ENCODE assay signal across 1 cellular context in the genomic region with DNA sequence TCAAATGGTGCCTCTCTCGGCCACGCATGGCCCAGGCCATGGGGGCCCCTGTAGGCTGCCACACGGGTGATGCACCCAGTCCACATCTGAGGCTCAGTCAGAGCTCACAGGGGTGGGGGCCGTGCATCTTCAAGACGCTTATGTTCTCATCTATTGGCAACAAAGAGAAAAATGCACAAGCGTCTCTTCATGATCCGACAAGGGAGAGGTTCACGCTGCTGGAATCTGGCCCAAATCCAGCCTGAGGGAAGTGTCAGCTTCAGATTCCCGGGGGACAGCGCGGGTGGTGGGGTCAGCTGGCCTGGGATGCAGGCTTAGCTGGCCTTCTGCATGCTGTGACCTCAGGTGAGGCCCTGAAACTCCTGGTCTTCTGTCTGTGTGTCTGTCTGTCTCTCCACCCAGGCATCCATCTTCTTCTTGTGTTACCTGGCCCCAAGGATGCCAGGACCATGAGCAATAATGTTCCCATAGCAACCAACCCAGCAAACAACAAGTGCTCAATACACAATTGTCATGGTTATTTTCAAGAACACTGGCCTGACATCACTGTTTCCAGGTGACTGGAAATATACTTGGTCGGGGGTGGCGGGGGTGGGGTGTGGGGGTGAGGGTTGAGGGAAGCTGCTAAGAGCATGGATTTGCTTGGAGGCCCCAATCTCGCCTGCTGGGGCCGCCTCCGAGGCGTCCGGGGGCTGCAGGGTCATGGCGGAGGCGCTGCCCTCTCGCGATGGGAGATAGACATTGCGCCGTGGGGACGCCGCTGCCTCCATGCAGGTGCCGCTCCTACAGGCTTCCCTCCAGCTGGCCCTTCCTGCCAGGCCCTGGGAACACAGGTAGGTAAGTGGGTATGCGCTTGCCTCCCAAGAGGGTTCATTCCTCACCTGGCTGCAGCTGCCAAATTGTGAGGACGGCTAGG.
A peak's percentile ranks its signal among the peaks of the same experiment; 100 is the strongest.
TF ChIP-seq lines count a peak whose summit lies in the region.

No MANE protein-coding gene starts in this region.

TF ChIP-seq in GM23338, 12 proteins besides CTCF, POLR2A, EP300 and RAD21 (continued from another document):
- TF ChIP-seq, protein P1, sequence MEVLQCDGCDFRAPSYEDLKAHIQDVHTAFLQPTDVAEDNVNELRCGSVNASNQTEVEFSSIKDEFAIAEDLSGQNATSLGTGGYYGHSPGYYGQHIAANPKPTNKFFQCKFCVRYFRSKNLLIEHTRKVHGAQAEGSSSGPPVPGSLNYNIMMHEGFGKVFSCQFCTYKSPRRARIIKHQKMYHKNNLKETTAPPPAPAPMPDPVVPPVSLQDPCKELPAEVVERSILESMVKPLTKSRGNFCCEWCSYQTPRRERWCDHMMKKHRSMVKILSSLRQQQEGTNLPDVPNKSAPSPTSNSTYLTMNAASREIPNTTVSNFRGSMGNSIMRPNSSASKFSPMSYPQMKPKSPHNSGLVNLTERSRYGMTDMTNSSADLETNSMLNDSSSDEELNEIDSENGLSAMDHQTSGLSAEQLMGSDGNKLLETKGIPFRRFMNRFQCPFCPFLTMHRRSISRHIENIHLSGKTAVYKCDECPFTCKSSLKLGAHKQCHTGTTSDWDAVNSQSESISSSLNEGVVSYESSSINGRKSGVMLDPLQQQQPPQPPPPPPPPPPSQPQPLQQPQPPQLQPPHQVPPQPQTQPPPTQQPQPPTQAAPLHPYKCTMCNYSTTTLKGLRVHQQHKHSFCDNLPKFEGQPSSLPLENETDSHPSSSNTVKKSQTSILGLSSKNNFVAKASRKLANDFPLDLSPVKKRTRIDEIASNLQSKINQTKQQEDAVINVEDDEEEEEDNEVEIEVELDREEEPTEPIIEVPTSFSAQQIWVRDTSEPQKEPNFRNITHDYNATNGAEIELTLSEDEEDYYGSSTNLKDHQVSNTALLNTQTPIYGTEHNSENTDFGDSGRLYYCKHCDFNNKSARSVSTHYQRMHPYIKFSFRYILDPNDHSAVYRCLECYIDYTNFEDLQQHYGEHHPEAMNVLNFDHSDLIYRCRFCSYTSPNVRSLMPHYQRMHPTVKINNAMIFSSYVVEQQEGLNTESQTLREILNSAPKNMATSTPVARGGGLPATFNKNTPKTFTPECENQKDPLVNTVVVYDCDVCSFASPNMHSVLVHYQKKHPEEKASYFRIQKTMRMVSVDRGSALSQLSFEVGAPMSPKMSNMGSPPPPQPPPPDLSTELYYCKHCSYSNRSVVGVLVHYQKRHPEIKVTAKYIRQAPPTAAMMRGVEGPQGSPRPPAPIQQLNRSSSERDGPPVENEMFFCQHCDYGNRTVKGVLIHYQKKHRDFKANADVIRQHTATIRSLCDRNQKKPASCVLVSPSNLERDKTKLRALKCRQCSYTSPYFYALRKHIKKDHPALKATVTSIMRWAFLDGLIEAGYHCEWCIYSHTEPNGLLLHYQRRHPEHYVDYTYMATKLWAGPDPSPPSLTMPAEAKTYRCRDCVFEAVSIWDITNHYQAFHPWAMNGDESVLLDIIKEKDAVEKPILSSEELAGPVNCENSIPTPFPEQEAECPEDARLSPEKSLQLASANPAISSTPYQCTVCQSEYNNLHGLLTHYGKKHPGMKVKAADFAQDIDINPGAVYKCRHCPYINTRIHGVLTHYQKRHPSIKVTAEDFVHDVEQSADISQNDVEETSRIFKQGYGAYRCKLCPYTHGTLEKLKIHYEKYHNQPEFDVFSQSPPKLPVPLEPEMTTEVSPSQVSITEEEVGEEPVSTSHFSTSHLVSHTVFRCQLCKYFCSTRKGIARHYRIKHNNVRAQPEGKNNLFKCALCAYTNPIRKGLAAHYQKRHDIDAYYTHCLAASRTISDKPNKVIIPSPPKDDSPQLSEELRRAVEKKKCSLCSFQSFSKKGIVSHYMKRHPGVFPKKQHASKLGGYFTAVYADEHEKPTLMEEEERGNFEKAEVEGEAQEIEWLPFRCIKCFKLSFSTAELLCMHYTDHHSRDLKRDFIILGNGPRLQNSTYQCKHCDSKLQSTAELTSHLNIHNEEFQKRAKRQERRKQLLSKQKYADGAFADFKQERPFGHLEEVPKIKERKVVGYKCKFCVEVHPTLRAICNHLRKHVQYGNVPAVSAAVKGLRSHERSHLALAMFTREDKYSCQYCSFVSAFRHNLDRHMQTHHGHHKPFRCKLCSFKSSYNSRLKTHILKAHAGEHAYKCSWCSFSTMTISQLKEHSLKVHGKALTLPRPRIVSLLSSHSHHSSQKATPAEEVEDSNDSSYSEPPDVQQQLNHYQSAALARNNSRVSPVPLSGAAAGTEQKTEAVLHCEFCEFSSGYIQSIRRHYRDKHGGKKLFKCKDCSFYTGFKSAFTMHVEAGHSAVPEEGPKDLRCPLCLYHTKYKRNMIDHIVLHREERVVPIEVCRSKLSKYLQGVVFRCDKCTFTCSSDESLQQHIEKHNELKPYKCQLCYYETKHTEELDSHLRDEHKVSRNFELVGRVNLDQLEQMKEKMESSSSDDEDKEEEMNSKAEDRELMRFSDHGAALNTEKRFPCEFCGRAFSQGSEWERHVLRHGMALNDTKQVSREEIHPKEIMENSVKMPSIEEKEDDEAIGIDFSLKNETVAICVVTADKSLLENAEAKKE (CRISPR knock-in tag; IDR thresholded peaks at IDR 0.05) = no peak
- TF ChIP-seq ZNF331 (CRISPR knock-in tag; IDR thresholded peaks at IDR 0.05; ENCODE audit: low read depth) (no peak), JUNB (IDR thresholded peaks at IDR 0.05; ENCODE audit: unreplicated experiment) (no peak), NANOG (IDR thresholded peaks at IDR 0.05; ENCODE audit: borderline replicate concordance) (peak; percentile 33; the same call in 1 of the 2 replicates), POLR2AphosphoS5 (IDR thresholded peaks at IDR 0.05; ENCODE audit: low read depth) (no peak)
